17 cellular contexts compared by ENCODE assay signal in genomic region chr11:23569134-23569533, GRCh38.
DNase-seq lines count a peak whose midpoint lies in the region; ATAC-seq and TF ChIP-seq lines count a peak whose summit lies in the region.
"Had no signal": no experiment of that assay in that cellular context is flagged by ENCODE, and none has a peak within 500 bp of the region (broad histone marks: within the 10 kb centered on the region; RNA-seq: fewer than 3 reads in every experiment).

No MANE protein-coding gene starts in this region.

- peak; percentile 50 for ATAC-seq in GM19023 (IDR thresholded peaks at IDR 0.05; ENCODE audit: unreplicated experiment)
- ATAC-seq in HG02759 (IDR thresholded peaks at IDR 0.05; ENCODE audit: unreplicated experiment): peak; percentile 35
- ATAC-seq in HG03432 (IDR thresholded peaks at IDR 0.05; ENCODE audit: unreplicated experiment): peak; percentile 38
- ATAC-seq in Right ventricle myocardium inferior: no peak
- ATAC-seq: SK-N-SH treated with all-trans-retinoic acid at 6 μM for 48 hours had no signal

- H3K4me3 ChIP-seq in ascending aorta: no peak overlapping the region
- H3K4me3 ChIP-seq: breast epithelium, right atrium auricular region had no signal

- H3K4me1 ChIP-seq in ascending aorta: no peaks in the 10 kb centered on the region
- H3K4me1 ChIP-seq: breast epithelium, right atrium auricular region had no signal

- no peaks in the 10 kb centered on the region for H3K27me3 ChIP-seq in ascending aorta
- H3K27me3 ChIP-seq: breast epithelium, neutrophil, right atrium auricular region had no signal

- DNase-seq in iris pigment epithelial cell (ENCODE audit: low read depth): peak; percentile 23
- DNase-seq in activated CD8-positive, alpha-beta memory T cell treated with anti-CD3 and anti-CD28 coated beads, Interleukin-2, amount 50 U/mL, for 48 hours: no peak
- no peak for DNase-seq in ascending aorta (ENCODE audit: low spot score in 2 of 2)
- no peak for DNase-seq in Right ventricle myocardium inferior (ENCODE audit: missing footprints)
- no peak for DNase-seq in activated T-cell treated with anti-CD3 and anti-CD28 coated beads, Interleukin-2, amount 50 U/mL, for 48 hours
- DNase-seq: activated CD4-positive, alpha-beta T cell treated with anti-CD3 and anti-CD28 coated beads, Interleukin-2, amount 10 ng/mL, durations not matched to agents 24 days and 14 days; activated T-cell treated with anti-CD3 and anti-CD28 coated beads, Interleukin-2, amount 50 U/mL, for 1 hour; midbrain; NCI-H187 treated with DMSO at 0.1 percent for 48 hours; NCI-H510A had no signal

- intact Hi-C loops in ascending aorta (cut with DNase I): no loop called here
- intact Hi-C loops in Right ventricle myocardium inferior (cut with DNase I): no loop called here

- no peaks in the 10 kb centered on the region for H3K36me3 ChIP-seq in ascending aorta
- H3K36me3 ChIP-seq: breast epithelium, neutrophil, right atrium auricular region had no signal

- H3K27ac ChIP-seq in ascending aorta: no peak overlapping the region
- H3K27ac ChIP-seq: breast epithelium, neutrophil, right atrium auricular region had no signal

- H3K9me3 ChIP-seq in ascending aorta: no peaks in the 10 kb centered on the region
- H3K9me3 ChIP-seq: breast epithelium, neutrophil, right atrium auricular region had no signal

- TF ChIP-seq CTCF in ascending aorta (IDR thresholded peaks at IDR 0.05): no peak
